In genomic region chr19:40411125-40411842, GRCh38 we compare ENCODE assay signal across 10 cellular contexts. TPM values are rescaled to one million over a fixed set of nuclear protein-coding genes. Genes with fewer than 3 reads are reported as not detected.
DNase-seq lines count a peak whose midpoint lies in the region; TF ChIP-seq lines count a peak whose summit lies in the region.
"Had no signal": no experiment of that assay in that cellular context is flagged by ENCODE, and none has a peak within 500 bp of the region (broad histone marks: within the 10 kb centered on the region; RNA-seq: fewer than 3 reads in every experiment).

No MANE protein-coding gene starts in this region.

- H3K27ac Mint-ChIP-seq in IgD-negative memory B cell = peak overlapping the region in 2 of 3 donors; percentile 46 to 93
- H3K27ac Mint-ChIP-seq in progenitor cell of endocrine pancreas = no peak overlapping the region
- H3K27ac Mint-ChIP-seq: mesothelial cell of epicardium had no signal

- no peaks in the 10 kb centered on the region for H3K9me3 Mint-ChIP-seq in IgD-negative memory B cell
- H3K9me3 Mint-ChIP-seq in progenitor cell of endocrine pancreas (ENCODE audit: low read depth) = no peaks in the 10 kb centered on the region
- H3K9me3 Mint-ChIP-seq: mesothelial cell of epicardium had no signal

- peaks cover 15% of the 10 kb centered on the region for H3K4me1 ChIP-seq in stomach smooth muscle (ENCODE audit: control insufficient read depth, insufficient read depth, low read length)

- no peaks in the 10 kb centered on the region for H3K36me3 ChIP-seq in stomach smooth muscle (ENCODE audit: control insufficient read depth in 2 of 2, insufficient read depth in 2 of 2, low read length in 2 of 2)

- H3K9me3 ChIP-seq in stomach smooth muscle (ENCODE audit: control insufficient read depth in 2 of 2, low read length in 2 of 2) = no peaks in the 10 kb centered on the region

- H3K27me3 ChIP-seq in stomach smooth muscle (ENCODE audit: control insufficient read depth in 1 of 2, insufficient read depth in 2 of 2, low read length in 2 of 2) = no peaks in the 10 kb centered on the region

- intact Hi-C loops in cardiac septum (cut with DNase I) = no loop called here

- H3K27me3 Mint-ChIP-seq in IgD-negative memory B cell (peaks cover 1% of the 10 kb centered on the region), progenitor cell of endocrine pancreas (peaks cover 5% of the 10 kb centered on the region)

- H3K4me3 Mint-ChIP-seq in IgD-negative memory B cell = peak overlapping the region; percentile 6 to 75 (median 54)
- H3K4me3 Mint-ChIP-seq in progenitor cell of endocrine pancreas (ENCODE audit: low read depth) = no peak overlapping the region
- H3K4me3 Mint-ChIP-seq: mesothelial cell of epicardium had no signal

- H3K4me1 Mint-ChIP-seq in IgD-negative memory B cell (peaks cover 7 to 20% (median 17%) of the 10 kb centered on the region in 3 donors), progenitor cell of endocrine pancreas (ENCODE audit: low read depth) (peaks cover 2% of the 10 kb centered on the region)

- H3K27ac ChIP-seq in stomach smooth muscle (ENCODE audit: low read length) = peak overlapping the region; percentile 37

- H3K36me3 Mint-ChIP-seq in IgD-negative memory B cell (no peaks in the 10 kb centered on the region), progenitor cell of endocrine pancreas (ENCODE audit: insufficient read depth) (no peaks in the 10 kb centered on the region)
- H3K36me3 Mint-ChIP-seq: mesothelial cell of epicardium had no signal

- DNase-seq in cardiac septum (ENCODE audit: low spot score) (peak; percentile 81), AG08396 (ENCODE audit: low spot score) (no peak), anterior cingulate cortex (lab: John Stamatoyannopoulos, UW) (no peak), progenitor cell of endocrine pancreas (ENCODE audit: low spot score, unreplicated experiment) (no peak)
- DNase-seq: NCI-H2029 treated with DMSO at 0.1 percent for 48 hours; SHP77 treated with DMSO at 0.1 percent for 48 hours; stimulated activated naive CD4-positive, alpha-beta T cell had no signal

- H3K4me3 ChIP-seq in stomach smooth muscle (ENCODE audit: low read length in 2 of 2) = peak overlapping the region in 1 of 2 donors; percentile 22

- no peak for TF ChIP-seq CTCF in progenitor cell of endocrine pancreas (IDR thresholded peaks at IDR 0.05; ENCODE audit: unreplicated experiment)

- H3K9ac ChIP-seq in stomach smooth muscle (ENCODE audit: low read length in 2 of 2) = peak overlapping the region in 1 of 2 donors; percentile 29

RNA-seq across cellular contexts. Expression of gene PRX, which starts 1.9 kb away (rescaled TPM):
- polyA plus RNA-seq in IgD-negative memory B cell = 0.21 TPM
- 3.5 TPM for total RNA-seq in cardiac septum
- total RNA-seq in progenitor cell of endocrine pancreas = 0.96 and 1.2 TPM in 2 replicates

RNA-seq across cellular contexts. Expression of gene SERTAD1, which starts 14.5 kb away (rescaled TPM):
- polyA plus RNA-seq in IgD-negative memory B cell = 13.2 TPM
- 16.7 TPM for total RNA-seq in cardiac septum
- total RNA-seq in progenitor cell of endocrine pancreas = 4.1 and 4.4 TPM in 2 replicates

RNA-seq across cellular contexts. Expression of gene HIPK4, which starts 21.3 kb away (rescaled TPM):
- polyA plus RNA-seq in IgD-negative memory B cell = 0.11 TPM
- total RNA-seq in cardiac septum = 0.08 TPM
- total RNA-seq in progenitor cell of endocrine pancreas = 0.11 TPM in 1 of 2 replicates, not detected in the other

RNA-seq across cellular contexts. Expression of gene SERTAD3, which starts 32.9 kb away (rescaled TPM):
- polyA plus RNA-seq in IgD-negative memory B cell = 29.2 TPM
- 33.9 TPM for total RNA-seq in cardiac septum
- total RNA-seq in progenitor cell of endocrine pancreas = 26.5 and 27.5 TPM in 2 replicates

RNA-seq across cellular contexts. Expression of gene BLVRB, which starts 54.3 kb away (rescaled TPM):
- polyA plus RNA-seq in IgD-negative memory B cell = 35.9 TPM
- 81.6 TPM for total RNA-seq in cardiac septum
- total RNA-seq in progenitor cell of endocrine pancreas = 14.0 and 16.4 TPM in 2 replicates
